25 cellular contexts compared by ENCODE assay signal in genomic region chr16:259814-260253, GRCh38. TPM values are rescaled to one million over a fixed set of nuclear protein-coding genes. Genes with fewer than 3 reads are reported as not detected.
"Had no signal": no experiment of that assay in that cellular context is flagged by ENCODE, and none has a peak within 500 bp of the region (broad histone marks: within the 10 kb centered on the region; RNA-seq: fewer than 3 reads in every experiment).

No MANE protein-coding gene starts in this region.

- DNase-seq: activated B cell treated with CpG ODN at 0.5 μM for 24 hours; activated CD4-positive, alpha-beta T cell treated with anti-CD3 and anti-CD28 coated beads for 36 hours; activated CD4-positive, alpha-beta T cell treated with anti-CD3 and anti-CD28 coated beads, Interleukin-2, amount 50 U/mL, for 4 hours; activated effector memory CD4-positive, alpha-beta T cell treated with Interleukin-2 at 50 U/mL for 16 hours; activated naive CD4-positive, alpha-beta T cell treated with anti-CD3 and anti-CD28 coated beads for 36 hours; activated T-cell treated with anti-CD3 and anti-CD28 coated beads, Interleukin-2, amount 50 U/mL, for 48 hours; anterior cingulate cortex; body of pancreas; dermis blood vessel endothelial cell; effector memory CD4-positive, alpha-beta T cell; foreskin keratinocyte; kidney; naive thymus-derived CD8-positive, alpha-beta T cell; stimulated activated CD4-positive, alpha-beta T cell treated with anti-CD3 and anti-CD28 coated beads, Interleukin-2, amount 100 ng/mL, for 48 hours; stimulated activated CD8-positive, alpha-beta memory T cell treated with anti-CD3 and anti-CD28 coated beads, Interleukin-4, amount 100 ng/mL, for 48 hours; stimulated activated naive CD4-positive, alpha-beta T cell; T1000; testis; trophoblast cell; uterus had no signal

- H3K27me3 ChIP-seq: body of pancreas, cardiac muscle cell, foreskin keratinocyte, neural progenitor cell, testis, uterus had no signal

- H3K4me3 ChIP-seq: body of pancreas, cardiac muscle cell, lung, neural progenitor cell, testis, uterus had no signal

- H3K27ac ChIP-seq: body of pancreas, cardiac muscle cell, foreskin keratinocyte, neural progenitor cell, testis, uterus had no signal

- H3K9me3 ChIP-seq: body of pancreas, testis, uterus had no signal

- ATAC-seq: activated CD4-positive, alpha-beta T cell treated with anti-CD3 and anti-CD28 coated beads for 36 hours; body of pancreas; foreskin keratinocyte; naive thymus-derived CD8-positive, alpha-beta T cell had no signal

- H3K36me3 ChIP-seq: neural progenitor cell, uterus had no signal

RNA-seq across cellular contexts. Expression of gene RGS11, which starts 15.9 kb away (rescaled TPM):
- total RNA-seq: activated B cell treated with CpG ODN at 0.5 μM for 24 hours; foreskin keratinocyte; naive thymus-derived CD8-positive, alpha-beta T cell had no signal

RNA-seq across cellular contexts. Expression of gene ARHGDIG, which starts 20.6 kb away (rescaled TPM):
- total RNA-seq: activated B cell treated with CpG ODN at 0.5 μM for 24 hours; activated CD4-positive, alpha-beta T cell treated with anti-CD3 and anti-CD28 coated beads for 36 hours; activated CD8-positive, alpha-beta memory T cell treated with anti-CD3 and anti-CD28 coated beads for 36 hours; activated naive CD4-positive, alpha-beta T cell treated with anti-CD3 and anti-CD28 coated beads for 36 hours; foreskin keratinocyte; renal cortical epithelial cell had no signal

RNA-seq across cellular contexts. Expression of gene PDIA2, which starts 23.1 kb away (rescaled TPM):
- total RNA-seq: activated B cell treated with CpG ODN at 0.5 μM for 24 hours; activated CD4-positive, alpha-beta T cell treated with anti-CD3 and anti-CD28 coated beads for 36 hours; activated CD8-positive, alpha-beta memory T cell treated with anti-CD3 and anti-CD28 coated beads for 36 hours; activated naive CD4-positive, alpha-beta T cell treated with anti-CD3 and anti-CD28 coated beads for 36 hours; kidney; renal cortical epithelial cell had no signal
